ENCODE assay signal across 24 cellular contexts in the genomic region with DNA sequence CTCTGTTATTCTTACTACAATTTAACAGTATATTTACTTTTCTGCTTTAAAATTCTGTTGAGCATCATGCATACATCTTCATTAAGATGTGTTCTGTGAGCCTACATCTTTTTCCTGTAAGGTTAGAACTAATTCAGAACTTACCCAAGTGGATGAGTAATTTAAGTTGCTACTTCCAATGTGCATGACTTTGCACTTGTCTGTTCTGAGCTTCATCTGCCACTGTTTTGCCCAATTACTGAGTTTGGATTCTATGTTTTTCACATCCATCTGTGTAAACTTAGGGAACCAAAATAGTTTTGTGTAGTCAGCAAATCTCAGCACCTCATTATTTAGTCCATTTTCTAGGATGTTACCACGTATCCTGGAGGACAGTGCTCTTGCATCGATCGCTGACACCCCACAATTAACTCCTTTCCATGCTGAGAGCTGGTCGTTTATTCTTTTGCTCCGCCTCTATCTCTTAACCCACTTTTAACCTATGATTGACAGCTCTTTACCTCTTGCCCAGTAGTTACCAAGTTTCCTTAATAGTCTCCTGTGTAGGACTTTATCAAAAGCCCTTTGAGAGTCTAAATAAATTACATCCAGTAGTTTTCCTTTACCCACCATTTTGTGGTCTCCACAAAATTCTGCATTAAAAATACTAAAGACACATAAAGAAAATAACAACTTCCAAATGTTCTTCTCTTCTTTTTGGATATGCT.
"Had no signal": no experiment of that assay in that cellular context is flagged by ENCODE, and none has a peak within 500 bp of the region (broad histone marks: within the 10 kb centered on the region; RNA-seq: fewer than 3 reads in every experiment).

No MANE protein-coding gene starts in this region.

- H3K9me3 ChIP-seq: colonic mucosa, esophagus squamous epithelium, mucosa of descending colon, psoas muscle, tibial nerve had no signal

- H3K27ac Mint-ChIP-seq: activated CD4-positive, alpha-beta T cell treated with anti-CD3 and anti-CD28 coated beads, Interleukin-2, amount 10 ng/mL, durations not matched to agents 7 days and 5 days; activated naive CD4-positive, alpha-beta T cell treated with anti-CD3 and anti-CD28 coated beads, Interleukin-2, amount 10 ng/mL, durations not matched to agents 7 days and 5 days; activated naive CD8-positive, alpha-beta T cell treated with anti-CD3 and anti-CD28 coated beads, Interleukin-2, amount 50 U/mL, for 24 hours; naive B cell; neural progenitor cell; stimulated activated naive CD8-positive, alpha-beta T cell treated with anti-CD3 and anti-CD28 coated beads, Interleukin-15, Interleukin-2, amounts not matched to agents 100 ng/mL and 50 ng/mL, for 24 hours; T-helper 2 cell treated with Interferon-gamma antibody and Interleukin-4, amounts not matched to agents 5 μg/mL and 100 μg/mL, for 36 hours had no signal

- H3K4me1 ChIP-seq: colonic mucosa, esophagus squamous epithelium, foreskin keratinocyte, psoas muscle, tibial nerve had no signal

- DNase-seq: activated CD4-positive, alpha-beta T cell treated with anti-CD3 and anti-CD28 coated beads, Interleukin-2, amount 10 ng/mL, durations not matched to agents 7 days and 5 days; activated CD8-positive, alpha-beta memory T cell treated with anti-CD3 and anti-CD28 coated beads, Interleukin-2, amount 50 U/mL, for 4 hours; activated effector memory CD4-positive, alpha-beta T cell treated with Interleukin-2 at 50 U/mL for 16 hours; activated naive CD4-positive, alpha-beta T cell treated with anti-CD3 and anti-CD28 coated beads, Interleukin-2, amount 10 ng/mL, durations not matched to agents 7 days and 5 days; activated naive CD8-positive, alpha-beta T cell treated with anti-CD3 and anti-CD28 coated beads, Interleukin-2, amount 50 U/mL, for 24 hours; activated T-cell treated with anti-CD3 and anti-CD28 coated beads, Interleukin-2, amount 50 U/mL, for 48 hours; aorta; brain microvascular endothelial cell; colonic mucosa; esophagus squamous epithelium; foreskin keratinocyte; left cardiac atrium; mesenchymal stem cell; mucosa of descending colon; naive B cell; psoas muscle; right cardiac atrium had no signal

- H3K4me1 Mint-ChIP-seq: activated CD4-positive, alpha-beta T cell treated with anti-CD3 and anti-CD28 coated beads, Interleukin-2, amount 10 ng/mL, durations not matched to agents 7 days and 5 days; activated naive CD4-positive, alpha-beta T cell treated with anti-CD3 and anti-CD28 coated beads, Interleukin-2, amount 10 ng/mL, durations not matched to agents 7 days and 5 days; activated naive CD8-positive, alpha-beta T cell treated with anti-CD3 and anti-CD28 coated beads, Interleukin-2, amount 50 U/mL, for 24 hours; central memory CD8-positive, alpha-beta T cell had no signal

- ATAC-seq: activated naive CD8-positive, alpha-beta T cell treated with anti-CD3 and anti-CD28 coated beads, Interleukin-2, amount 50 U/mL, for 24 hours; foreskin keratinocyte; left cardiac atrium; mucosa of descending colon; psoas muscle; right cardiac atrium had no signal

- H3K36me3 ChIP-seq: brain microvascular endothelial cell, colonic mucosa, esophagus squamous epithelium, neural progenitor cell, tibial nerve had no signal

- H3K9me3 Mint-ChIP-seq: activated CD4-positive, alpha-beta T cell treated with anti-CD3 and anti-CD28 coated beads, Interleukin-2, amount 10 ng/mL, durations not matched to agents 7 days and 5 days; activated naive CD4-positive, alpha-beta T cell treated with anti-CD3 and anti-CD28 coated beads, Interleukin-2, amount 10 ng/mL, durations not matched to agents 7 days and 5 days; activated naive CD8-positive, alpha-beta T cell treated with anti-CD3 and anti-CD28 coated beads, Interleukin-2, amount 50 U/mL, for 24 hours; central memory CD8-positive, alpha-beta T cell; naive B cell; neural progenitor cell; stimulated activated naive CD8-positive, alpha-beta T cell treated with anti-CD3 and anti-CD28 coated beads, Interleukin-15, Interleukin-2, amounts not matched to agents 100 ng/mL and 50 ng/mL, for 24 hours; T-helper 2 cell treated with Interferon-gamma antibody and Interleukin-4, amounts not matched to agents 5 μg/mL and 100 μg/mL, for 36 hours had no signal

- H3K27me3 Mint-ChIP-seq: naive B cell; stimulated activated naive CD8-positive, alpha-beta T cell treated with anti-CD3 and anti-CD28 coated beads, Interleukin-15, Interleukin-2, amounts not matched to agents 100 ng/mL and 50 ng/mL, for 24 hours had no signal

- H3K27ac ChIP-seq: brain microvascular endothelial cell, colonic mucosa, esophagus squamous epithelium, foreskin keratinocyte, hepatocyte, neural progenitor cell, psoas muscle, skin epidermis, tibial nerve had no signal

- H3K36me3 Mint-ChIP-seq: activated naive CD4-positive, alpha-beta T cell treated with anti-CD3 and anti-CD28 coated beads, Interleukin-2, amount 10 ng/mL, durations not matched to agents 7 days and 5 days; naive B cell; neural progenitor cell had no signal

- H3K4me3 ChIP-seq: colonic mucosa, esophagus squamous epithelium, hepatocyte, mucosa of descending colon, neural progenitor cell, psoas muscle, skin epidermis, tibial nerve had no signal

- H3K4me3 Mint-ChIP-seq: activated CD4-positive, alpha-beta T cell treated with anti-CD3 and anti-CD28 coated beads, Interleukin-2, amount 10 ng/mL, durations not matched to agents 7 days and 5 days; activated naive CD4-positive, alpha-beta T cell treated with anti-CD3 and anti-CD28 coated beads, Interleukin-2, amount 10 ng/mL, durations not matched to agents 7 days and 5 days; activated naive CD8-positive, alpha-beta T cell treated with anti-CD3 and anti-CD28 coated beads, Interleukin-2, amount 50 U/mL, for 24 hours; central memory CD8-positive, alpha-beta T cell; naive B cell; neural progenitor cell; stimulated activated naive CD8-positive, alpha-beta T cell treated with anti-CD3 and anti-CD28 coated beads, Interleukin-15, Interleukin-2, amounts not matched to agents 100 ng/mL and 50 ng/mL, for 24 hours; T-helper 2 cell treated with Interferon-gamma antibody and Interleukin-4, amounts not matched to agents 5 μg/mL and 100 μg/mL, for 36 hours had no signal
